ENCODE assay signal across 33 cellular contexts in the genomic region with DNA sequence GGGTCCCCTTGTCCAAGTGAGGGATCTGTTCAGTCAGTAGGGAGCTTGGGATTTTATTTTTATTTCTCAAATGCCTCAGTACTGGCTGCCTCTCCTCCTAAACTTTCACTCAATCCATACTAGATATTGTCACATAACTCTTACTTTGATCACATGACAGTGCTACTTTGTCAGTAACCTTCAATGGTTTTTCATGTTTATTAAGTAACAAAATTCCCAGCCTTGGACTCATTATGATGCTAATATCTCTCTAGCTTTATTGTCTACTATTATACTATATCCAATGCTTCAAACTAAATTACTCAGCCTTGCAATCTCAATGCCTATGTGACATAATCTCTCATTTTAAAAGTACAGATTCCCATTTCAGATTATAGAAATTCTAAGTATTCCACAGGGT.
DNase-seq lines count a peak whose midpoint lies in the region; ATAC-seq, FAIRE-seq and TF ChIP-seq lines count a peak whose summit lies in the region.
"Had no signal": no experiment of that assay in that cellular context is flagged by ENCODE, and none has a peak within 500 bp of the region (broad histone marks: within the 10 kb centered on the region; RNA-seq: fewer than 3 reads in every experiment).

No MANE protein-coding gene starts in this region.

- no peaks in the 10 kb centered on the region for H3K79me2 ChIP-seq in K562 (ENCODE audit: control insufficient read depth, insufficient read depth, low read length)

- no peaks in the 10 kb centered on the region for H3K9me1 ChIP-seq in K562 (ENCODE audit: control insufficient read depth, insufficient read depth, low read length)

- intact Hi-C loops in K562 (cut with micrococcal nuclease), result no loop called here
- intact Hi-C loops in uterus (cut with DNase I; ENCODE audit: low total_unique reads), result no loop called here

- H3K27me3 ChIP-seq in K562 (ENCODE audit: control insufficient read depth in 2 of 2, insufficient read depth in 2 of 2, low read length in 2 of 2), result no peaks in the 10 kb centered on the region
- no peaks in the 10 kb centered on the region for H3K27me3 ChIP-seq in uterus
- H3K27me3 ChIP-seq: BE2C; BLaER1; BLaER1 treated with 17β-estradiol and CSF1 and Interleukin-3, amounts not matched to agents 10 nM and 100 nM had no signal

- no peaks in the 10 kb centered on the region for H3K9me3 Mint-ChIP-seq in stimulated activated effector memory CD8-positive, alpha-beta T cell treated with anti-CD3 and anti-CD28 coated beads, Interleukin-12 subunit alpha, Interleukin-12 subunit beta, amount 100 ng/mL, for 72 hours
- H3K9me3 Mint-ChIP-seq: CD4-positive, alpha-beta T cell; CD8-positive, alpha-beta memory T cell; CD8-positive, alpha-beta T cell had no signal

- no peak for TF ChIP-seq POLR2A in K562 (conservative IDR thresholded peaks at IDR 0.05)
- TF ChIP-seq POLR2A in uterus (IDR thresholded peaks at IDR 0.05), result no peak

- H3K4me3 ChIP-seq in K562, result no peak overlapping the region
- no peak overlapping the region for H3K4me3 ChIP-seq in uterus
- H3K4me3 ChIP-seq: A549; BLaER1; BLaER1 treated with 17β-estradiol and CSF1 and Interleukin-3, amounts not matched to agents 10 nM and 100 nM had no signal

- DNase-seq in K562 (ENCODE audit: extremely low read depth in 1 of 4, low spot score in 3 of 4) (no peak), uterus (no peak), AG08396 (ENCODE audit: low spot score) (no peak)
- no peak for DNase-seq in stimulated activated effector memory CD8-positive, alpha-beta T cell treated with anti-CD3 and anti-CD28 coated beads, Interleukin-12 subunit alpha, Interleukin-12 subunit beta, amount 100 ng/mL, for 72 hours (ENCODE audit: low spot score in 2 of 2)
- DNase-seq: 8988T; ACHN; AML-193; BE2C; C1 segment of cervical spinal cord; Caco-2; Calu3; CD4-positive, alpha-beta memory T cell; CD4-positive, alpha-beta T cell; CD4-positive, CD25-positive, alpha-beta regulatory T cell; CD8-positive, alpha-beta memory T cell; CD8-positive, alpha-beta T cell; COR-L47; DMS 273 treated with DMSO at 0.1 percent for 48 hours; DMS153; DMS53; DMS79; DMS79 treated with DMSO at 0.1 percent for 48 hours; DND-41; EL had no signal

- CTCF ChIA-PET in K562 (lab: Yijun Ruan, JAX; ENCODE audit: low intra/inter-chr PET ratio), result no interaction called here

- BruUV-seq in K562 (replicated peaks; lab: Mats Ljungman, UMichigan), result no TSS peak

- H3K4me2 ChIP-seq in K562 (ENCODE audit: insufficient read depth, low read length), result no peak overlapping the region
- H3K4me2 ChIP-seq: A549; BLaER1; BLaER1 treated with 17β-estradiol and CSF1 and Interleukin-3, amounts not matched to agents 10 nM and 100 nM had no signal

- H4K20me1 ChIP-seq in K562 (replicated peaks; ENCODE audit: control insufficient read depth, insufficient read depth, low read length), result no peaks in the 10 kb centered on the region
- H4K20me1 ChIP-seq: BLaER1; BLaER1 treated with 17β-estradiol and CSF1 and Interleukin-3, amounts not matched to agents 10 nM and 100 nM had no signal

- H3K27ac ChIP-seq in K562 (ENCODE audit: extremely low read depth, low read depth, low read length), result no peak overlapping the region
- peak overlapping the region; percentile 18 to 43 for H3K27ac ChIP-seq in uterus
- H3K27ac ChIP-seq: 22Rv1; A549; BLaER1; BLaER1 treated with 17β-estradiol and CSF1 and Interleukin-3, amounts not matched to agents 10 nM and 100 nM; C4-2B had no signal

- H3K27ac Mint-ChIP-seq in stimulated activated effector memory CD8-positive, alpha-beta T cell treated with anti-CD3 and anti-CD28 coated beads, Interleukin-12 subunit alpha, Interleukin-12 subunit beta, amount 100 ng/mL, for 72 hours, result no peak overlapping the region
- H3K27ac Mint-ChIP-seq: B cell; CD14-positive monocyte; CD4-positive, alpha-beta T cell; CD4-positive, CD25-positive, alpha-beta regulatory T cell; CD8-positive, alpha-beta memory T cell; CD8-positive, alpha-beta T cell had no signal

- in situ Hi-C loops in K562 (cut with MboI), result no loop called here

- no peak for TF ChIP-seq CTCF in K562 (IDR thresholded peaks at IDR 0.05 in 2 of 3, conservative IDR thresholded peaks at IDR 0.05 in 1 of 3; ENCODE audit: insufficient read depth in 2 of 3, low read depth in 1 of 3, low read length in 3 of 3)
- no peak for TF ChIP-seq CTCF in uterus (IDR thresholded peaks at IDR 0.05)

- H3K4me1 ChIP-seq in K562 (replicated peaks in 1 of 2; ENCODE audit: control insufficient read depth in 2 of 2, insufficient read depth in 2 of 2, low read length in 2 of 2) (no peaks in the 10 kb centered on the region), uterus (peaks cover 0 to 6% of the 10 kb centered on the region in 2 donors)
- H3K4me1 ChIP-seq: A549; BE2C; BLaER1; BLaER1 treated with 17β-estradiol and CSF1 and Interleukin-3, amounts not matched to agents 10 nM and 100 nM; Caco-2 had no signal

- no peak for TF ChIP-seq RAD21 in K562 (CRISPR knock-in tag; conservative IDR thresholded peaks at IDR 0.05 in 1 of 2, IDR thresholded peaks at IDR 0.05 in 1 of 2)

- TF ChIP-seq EP300 in K562 (IDR thresholded peaks at IDR 0.05; ENCODE audit: low read length), result no peak

- H2AFZ ChIP-seq in K562 (ENCODE audit: low read depth, low read length), result no peak overlapping the region

- ATAC-seq in K562, result no peak
- no peak for ATAC-seq in stimulated activated effector memory CD8-positive, alpha-beta T cell treated with anti-CD3 and anti-CD28 coated beads, Interleukin-12 subunit alpha, Interleukin-12 subunit beta, amount 100 ng/mL, for 72 hours
- ATAC-seq: A549; CD8-positive, alpha-beta T cell had no signal

- H3K9me3 ChIP-seq in K562 (replicated peaks; ENCODE audit: control insufficient read depth, insufficient read depth, low read depth, low read length), result no peaks in the 10 kb centered on the region
- no peaks in the 10 kb centered on the region for H3K9me3 ChIP-seq in uterus
- H3K9me3 ChIP-seq: A549; BE2C; BLaER1; BLaER1 treated with 17β-estradiol and CSF1 and Interleukin-3, amounts not matched to agents 10 nM and 100 nM; Caco-2 had no signal

- no peaks in the 10 kb centered on the region for H3K4me1 Mint-ChIP-seq in stimulated activated effector memory CD8-positive, alpha-beta T cell treated with anti-CD3 and anti-CD28 coated beads, Interleukin-12 subunit alpha, Interleukin-12 subunit beta, amount 100 ng/mL, for 72 hours
- H3K4me1 Mint-ChIP-seq: B cell; CD14-positive monocyte; CD4-positive, alpha-beta memory T cell; CD8-positive, alpha-beta memory T cell had no signal

- H3K36me3 Mint-ChIP-seq in stimulated activated effector memory CD8-positive, alpha-beta T cell treated with anti-CD3 and anti-CD28 coated beads, Interleukin-12 subunit alpha, Interleukin-12 subunit beta, amount 100 ng/mL, for 72 hours, result no peaks in the 10 kb centered on the region
- H3K36me3 Mint-ChIP-seq: CD14-positive monocyte had no signal

- FAIRE-seq in K562 (lab: Jason Lieb, UNC), result no peak
- FAIRE-seq: A204.1, A549, D721Med had no signal

- H3K9ac ChIP-seq in K562 (ENCODE audit: insufficient read depth in 1 of 2, low read depth in 2 of 2, low read length in 2 of 2), result no peak overlapping the region
- H3K9ac ChIP-seq: BLaER1; BLaER1 treated with 17β-estradiol and CSF1 and Interleukin-3, amounts not matched to agents 10 nM and 100 nM had no signal

- H3K4me3 Mint-ChIP-seq in stimulated activated effector memory CD8-positive, alpha-beta T cell treated with anti-CD3 and anti-CD28 coated beads, Interleukin-12 subunit alpha, Interleukin-12 subunit beta, amount 100 ng/mL, for 72 hours, result no peak overlapping the region
- H3K4me3 Mint-ChIP-seq: B cell; CD14-positive monocyte; CD4-positive, alpha-beta memory T cell; CD4-positive, alpha-beta T cell; CD4-positive, CD25-positive, alpha-beta regulatory T cell; CD8-positive, alpha-beta memory T cell; CD8-positive, alpha-beta T cell had no signal

- no peaks in the 10 kb centered on the region for H3K36me3 ChIP-seq in K562 (ENCODE audit: control insufficient read depth, insufficient read depth, low read length)
- H3K36me3 ChIP-seq in uterus, result no peaks in the 10 kb centered on the region
- H3K36me3 ChIP-seq: BE2C; BLaER1; BLaER1 treated with 17β-estradiol and CSF1 and Interleukin-3, amounts not matched to agents 10 nM and 100 nM had no signal

- POLR2A ChIA-PET in K562 (lab: Yijun Ruan, JAX), result interaction anchor here (1.0 kb wide), 1 partner anchor 133 kb away, joined by 3 read pairs; no protein-coding TSS in a partner anchor

TF ChIP-seq in K562, 482 proteins besides CTCF, POLR2A, EP300 and RAD21:
- TF ChIP-seq, protein P1, sequence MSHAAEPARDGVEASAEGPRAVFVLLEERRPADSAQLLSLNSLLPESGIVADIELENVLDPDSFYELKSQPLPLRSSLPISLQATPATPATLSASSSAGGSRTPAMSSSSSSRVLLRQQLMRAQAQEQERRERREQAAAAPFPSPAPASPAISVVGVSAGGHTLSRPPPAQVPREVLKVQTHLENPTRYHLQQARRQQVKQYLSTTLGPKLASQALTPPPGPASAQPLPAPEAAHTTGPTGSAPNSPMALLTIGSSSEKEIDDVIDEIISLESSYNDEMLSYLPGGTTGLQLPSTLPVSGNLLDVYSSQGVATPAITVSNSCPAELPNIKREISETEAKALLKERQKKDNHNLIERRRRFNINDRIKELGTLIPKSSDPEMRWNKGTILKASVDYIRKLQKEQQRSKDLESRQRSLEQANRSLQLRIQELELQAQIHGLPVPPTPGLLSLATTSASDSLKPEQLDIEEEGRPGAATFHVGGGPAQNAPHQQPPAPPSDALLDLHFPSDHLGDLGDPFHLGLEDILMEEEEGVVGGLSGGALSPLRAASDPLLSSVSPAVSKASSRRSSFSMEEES (CRISPR knock-in tag; IDR thresholded peaks at IDR 0.05), result peak; percentile 63
- TF ChIP-seq JUN (IDR thresholded peaks at IDR 0.05; ENCODE audit: borderline replicate concordance, low read depth, low read length) (no peak), JUN (CRISPR knock-in tag; IDR thresholded peaks at IDR 0.05; ENCODE audit: borderline replicate concordance) (no peak), ZNF175 (CRISPR knock-in tag; IDR thresholded peaks at IDR 0.05; ENCODE audit: low read depth) (no peak)
